ENCODE assay signal across 29 cellular contexts in genomic region chr17:27428781-27429505, GRCh38. TPM values are rescaled to one million over a fixed set of nuclear protein-coding genes. Genes with fewer than 3 reads are reported as not detected.
DNase-seq lines count a peak whose midpoint lies in the region; ATAC-seq, FAIRE-seq and TF ChIP-seq lines count a peak whose summit lies in the region.
"Had no signal": no experiment of that assay in that cellular context is flagged by ENCODE, and none has a peak within 500 bp of the region (broad histone marks: within the 10 kb centered on the region; RNA-seq: fewer than 3 reads in every experiment).

No MANE protein-coding gene starts in this region.

- H3K79me2 ChIP-seq in astrocyte (ENCODE audit: insufficient read depth, low read length) = no peaks in the 10 kb centered on the region

- TF ChIP-seq EP300 in sigmoid colon (IDR thresholded peaks at IDR 0.05) = no peak

- H2BK12ac ChIP-seq in neuronal stem cell (ENCODE audit: low read length) = no peak overlapping the region

- H3K36me3 ChIP-seq in astrocyte (ENCODE audit: insufficient read depth, low read length) = no peaks in the 10 kb centered on the region
- H3K36me3 ChIP-seq in neuronal stem cell (replicated peaks in 1 of 2; ENCODE audit: control insufficient read depth in 2 of 2, insufficient read depth in 2 of 2, low read length in 2 of 2) = no peaks in the 10 kb centered on the region
- no peaks in the 10 kb centered on the region for H3K36me3 ChIP-seq in upper lobe of right lung
- H3K36me3 ChIP-seq in sigmoid colon = no peaks in the 10 kb centered on the region
- H3K36me3 ChIP-seq: BE2C, BLaER1 had no signal

- H3K27ac Mint-ChIP-seq in astrocyte (ENCODE audit: unreplicated experiment) (peak overlapping the region; percentile 6), chondrocyte (ENCODE audit: unreplicated experiment) (no peak overlapping the region)
- H3K27ac Mint-ChIP-seq: CD14-positive monocyte; CD4-positive, alpha-beta memory T cell; CD8-positive, alpha-beta memory T cell had no signal

- TF ChIP-seq POLR2A in sigmoid colon (IDR thresholded peaks at IDR 0.05) = no peak

- H3K27me3 ChIP-seq in astrocyte (ENCODE audit: insufficient read depth, low read length) (no peaks in the 10 kb centered on the region), neuronal stem cell (ENCODE audit: control insufficient read depth in 3 of 3, insufficient read depth in 3 of 3, low read depth in 1 of 3, low read length in 3 of 3) (peaks cover 0 to 3% (median 0%) of the 10 kb centered on the region in 3 experiments), upper lobe of right lung (no peaks in the 10 kb centered on the region), sigmoid colon (no peaks in the 10 kb centered on the region)
- H3K27me3 ChIP-seq: BE2C, BLaER1 had no signal

- H3K4ac ChIP-seq in neuronal stem cell (ENCODE audit: low read length) = no peak overlapping the region

- ATAC-seq in upper lobe of right lung = no peak
- ATAC-seq in GM18867 (IDR thresholded peaks at IDR 0.05; ENCODE audit: unreplicated experiment) = no peak
- ATAC-seq: GM12878 had no signal

- H4K8ac ChIP-seq in neuronal stem cell (ENCODE audit: low read depth, low read length) = no peak overlapping the region

- H3K9ac ChIP-seq in astrocyte (ENCODE audit: low read length) (no peak overlapping the region), neuronal stem cell (ENCODE audit: low read depth, low read length, poor library complexity) (no peak overlapping the region)
- H3K9ac ChIP-seq: BLaER1 had no signal

- H3K27me3 Mint-ChIP-seq in astrocyte (ENCODE audit: low read depth, unreplicated experiment) (peaks cover 3% of the 10 kb centered on the region), chondrocyte (ENCODE audit: low read depth) (no peaks in the 10 kb centered on the region)
- H3K27me3 Mint-ChIP-seq: CD4-positive, alpha-beta memory T cell; CD4-positive, CD25-positive, alpha-beta regulatory T cell had no signal

- peak overlapping the region; percentile 25 for H3K14ac ChIP-seq in neuronal stem cell (ENCODE audit: low read length)

- no peak for DNase-seq in astrocyte (ENCODE audit: low read depth)
- peak; percentile 25 for DNase-seq in chondrocyte (ENCODE audit: low spot score)
- no peak for DNase-seq in neuronal stem cell (ENCODE audit: low spot score)
- DNase-seq in upper lobe of right lung = peak; percentile 51
- DNase-seq in activated effector memory CD4-positive, alpha-beta T cell treated with Interleukin-2 at 50 U/mL for 16 hours = no peak
- no peak for DNase-seq in sigmoid colon
- DNase-seq: 8988T; ACHN; BE2C; C1 segment of cervical spinal cord; CD4-positive, alpha-beta memory T cell; CD4-positive, CD25-positive, alpha-beta regulatory T cell; CD8-positive, alpha-beta memory T cell; COR-L47; DMS 273 treated with DMSO at 0.1 percent for 48 hours; DMS153; DMS53; DMS79; DND-41; EL; GDM1 had no signal

- FAIRE-seq in astrocyte (lab: Jason Lieb, UNC) = no peak
- FAIRE-seq: A204.1, GM12878, GM12892, GM18507, GM19239 had no signal

- no peaks in the 10 kb centered on the region for H4K20me1 ChIP-seq in astrocyte (ENCODE audit: insufficient read depth, low read length)
- H4K20me1 ChIP-seq: BLaER1 had no signal

- H3K36me3 Mint-ChIP-seq in astrocyte (ENCODE audit: low read depth, unreplicated experiment) (no peaks in the 10 kb centered on the region), chondrocyte (ENCODE audit: low read depth) (no peaks in the 10 kb centered on the region)
- H3K36me3 Mint-ChIP-seq: CD14-positive monocyte; CD4-positive, alpha-beta memory T cell; CD4-positive, CD25-positive, alpha-beta regulatory T cell; CD8-positive, alpha-beta memory T cell had no signal

- WGBS in neuronal stem cell (ENCODE audit: extremely low coverage in 2 of 2, insufficient read length in 2 of 2, insufficient replicate concordance in 1 of 2), 2 donors = no CpG with 5 or more reads among the region's 9 CpGs
- 90 to 93% methylated on average over 9 of the region's 9 CpGs for WGBS in sigmoid colon, 2 donors

- H3K4me3 ChIP-seq in astrocyte (ENCODE audit: insufficient read depth, low read depth, low read length) = no peak overlapping the region
- H3K4me3 ChIP-seq in neuronal stem cell (ENCODE audit: low read length in 2 of 2) = no peak overlapping the region
- no peak overlapping the region for H3K4me3 ChIP-seq in upper lobe of right lung
- H3K4me3 ChIP-seq in sigmoid colon = no peak overlapping the region
- H3K4me3 ChIP-seq: BLaER1, GM12878 had no signal

- H2BK120ac ChIP-seq in neuronal stem cell (ENCODE audit: low read depth, low read length) = no peak overlapping the region

- H3K79me1 ChIP-seq in neuronal stem cell (ENCODE audit: low read depth, low read length) = peaks cover 1% of the 10 kb centered on the region

- H3K27ac ChIP-seq in astrocyte (ENCODE audit: low read depth, low read length) (no peak overlapping the region), neuronal stem cell (replicated peaks; ENCODE audit: low read length) (no peak overlapping the region), upper lobe of right lung (no peak overlapping the region), sigmoid colon (no peak overlapping the region)
- H3K27ac ChIP-seq: BLaER1 had no signal

- H2AK5ac ChIP-seq in neuronal stem cell (ENCODE audit: low read depth, low read length) = no peak overlapping the region

- H3K4me1 ChIP-seq in astrocyte (ENCODE audit: insufficient read depth, low read length) (no peaks in the 10 kb centered on the region), neuronal stem cell (ENCODE audit: control insufficient read depth in 2 of 2, insufficient read depth in 1 of 2, low read depth in 1 of 2, low read length in 2 of 2) (no peaks in the 10 kb centered on the region), upper lobe of right lung (no peaks in the 10 kb centered on the region), sigmoid colon (no peaks in the 10 kb centered on the region)
- H3K4me1 ChIP-seq: BE2C had no signal

- TF ChIP-seq CTCF in astrocyte (IDR thresholded peaks at IDR 0.05; ENCODE audit: insufficient read depth, low read depth, low read length) = no peak
- no peak for TF ChIP-seq CTCF in chondrocyte (IDR thresholded peaks at IDR 0.05)
- no peak for TF ChIP-seq CTCF in upper lobe of right lung (IDR thresholded peaks at IDR 0.05)
- no peak for TF ChIP-seq CTCF in sigmoid colon (IDR thresholded peaks at IDR 0.05)

- peak overlapping the region; percentile 38 for H3K18ac ChIP-seq in neuronal stem cell (ENCODE audit: low read length)

- no peak overlapping the region for H4K91ac ChIP-seq in neuronal stem cell (ENCODE audit: low read depth, low read length, poor library complexity)

- H3K4me3 Mint-ChIP-seq in astrocyte (ENCODE audit: unreplicated experiment) (no peak overlapping the region), chondrocyte (ENCODE audit: unreplicated experiment) (no peak overlapping the region)
- H3K4me3 Mint-ChIP-seq: CD14-positive monocyte; CD4-positive, alpha-beta memory T cell; CD4-positive, CD25-positive, alpha-beta regulatory T cell; CD8-positive, alpha-beta memory T cell had no signal

- H3K4me2 ChIP-seq in astrocyte (ENCODE audit: low read length) (no peak overlapping the region), neuronal stem cell (ENCODE audit: insufficient read depth, low read length, poor library complexity, severe bottlenecking) (no peak overlapping the region)
- H3K4me2 ChIP-seq: BLaER1 had no signal

- H3K4me1 Mint-ChIP-seq in astrocyte (ENCODE audit: low read depth, unreplicated experiment) = peaks cover 1% of the 10 kb centered on the region
- H3K4me1 Mint-ChIP-seq in chondrocyte (ENCODE audit: low read depth) = no peaks in the 10 kb centered on the region
- H3K4me1 Mint-ChIP-seq: CD14-positive monocyte; CD4-positive, alpha-beta memory T cell; CD4-positive, CD25-positive, alpha-beta regulatory T cell; CD8-positive, alpha-beta memory T cell had no signal

- H2BK5ac ChIP-seq in neuronal stem cell (ENCODE audit: low read length) = peak overlapping the region; percentile 75

- peak overlapping the region; percentile 67 for H2BK15ac ChIP-seq in neuronal stem cell (ENCODE audit: low read length)

- H3K9me3 ChIP-seq in astrocyte (ENCODE audit: insufficient read depth, low read depth, low read length) = no peaks in the 10 kb centered on the region
- no peaks in the 10 kb centered on the region for H3K9me3 ChIP-seq in neuronal stem cell (replicated peaks in 1 of 2; ENCODE audit: control insufficient read depth in 2 of 2, insufficient read depth in 1 of 2, low read depth in 1 of 2, low read length in 2 of 2)
- H3K9me3 ChIP-seq in upper lobe of right lung = no peaks in the 10 kb centered on the region
- no peaks in the 10 kb centered on the region for H3K9me3 ChIP-seq in sigmoid colon
- H3K9me3 ChIP-seq: BE2C, BLaER1 had no signal

- H3K23ac ChIP-seq in neuronal stem cell (ENCODE audit: low read depth, low read length, poor library complexity) = peak overlapping the region; percentile 25

- intact Hi-C loops in upper lobe of right lung (cut with DNase I) (no loop called here), sigmoid colon (cut with DNase I) (no loop called here)

- peaks cover 8% of the 10 kb centered on the region for H3K9me3 Mint-ChIP-seq in astrocyte (ENCODE audit: unreplicated experiment)
- peaks cover 2% of the 10 kb centered on the region for H3K9me3 Mint-ChIP-seq in chondrocyte (ENCODE audit: low read depth)
- H3K9me3 Mint-ChIP-seq: CD4-positive, alpha-beta memory T cell had no signal

- H2AFZ ChIP-seq in astrocyte (ENCODE audit: low read depth, low read length) (no peak overlapping the region), neuronal stem cell (ENCODE audit: low read length) (no peak overlapping the region)

RNA-seq across cellular contexts. Expression of gene KSR1, which starts 27.3 kb away (rescaled TPM):
- total RNA-seq in astrocyte (85.2 and 90.2 TPM in 2 replicates), chondrocyte (52.9 to 60.6 TPM (median 59.3 TPM) in 3 replicates), upper lobe of right lung (52.5 TPM), sigmoid colon (10 to 100 TPM; 13.8 to 25.8 (median 18.9) TPM)
- polyA plus RNA-seq in neuronal stem cell (2013, experiment 1 of 2) = 19.3 TPM
- polyA plus RNA-seq in neuronal stem cell (2013, experiment 2 of 2) = 19.3 TPM
- polyA plus RNA-seq in sigmoid colon = 10 to 100 TPM in 1 of 3 donors, 1 to 10 TPM in 2; 4.2 to 21.2 (median 8.8) TPM

Comparison
In these comparisons a context has a peak if more than half of its experiments do, and no peak if none do; other contexts are left out.
1. DNase-seq: peak in chondrocyte (single experiment) and upper lobe of right lung (single experiment); none in astrocyte (single experiment), neuronal stem cell (single experiment), activated effector memory CD4-positive, alpha-beta T cell treated with Interleukin-2 at 50 U/mL for 16 hours (single experiment) and sigmoid colon (single experiment).